ENCODE assay signal across 14 cellular contexts in the genomic region with DNA sequence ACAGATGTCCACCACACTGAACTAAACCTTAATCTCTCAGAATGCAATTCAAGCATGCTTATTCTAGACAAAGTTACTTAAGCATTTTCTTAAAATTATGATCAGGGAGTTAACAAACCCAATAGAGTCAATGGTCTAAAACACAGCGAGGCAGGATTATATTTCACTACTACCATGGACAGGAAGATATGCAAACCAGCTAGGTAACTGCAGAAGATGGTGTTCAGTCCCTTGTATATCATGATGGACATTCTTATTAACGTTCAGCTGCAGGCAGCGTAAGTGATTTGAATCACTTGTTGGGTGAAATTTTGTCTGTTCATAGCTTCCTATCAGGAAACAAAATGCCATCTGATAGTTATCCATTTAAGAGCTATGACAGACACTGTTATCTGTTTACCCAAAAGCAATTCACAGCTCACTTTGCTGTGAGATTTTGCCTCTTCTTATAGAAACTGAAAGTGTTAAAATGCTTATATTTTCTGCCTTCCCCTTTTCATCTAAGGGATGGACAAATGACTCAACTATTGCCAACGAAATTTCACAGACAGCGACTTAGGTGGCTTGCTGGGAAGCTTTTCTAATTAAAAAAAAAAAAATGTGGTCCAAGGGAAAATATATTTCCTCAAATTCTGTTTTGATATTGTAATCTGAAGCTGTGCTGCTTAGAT.
DNase-seq lines count a peak whose midpoint lies in the region; ATAC-seq lines count a peak whose summit lies in the region.
"Had no signal": no experiment of that assay in that cellular context is flagged by ENCODE, and none has a peak within 500 bp of the region (broad histone marks: within the 10 kb centered on the region; RNA-seq: fewer than 3 reads in every experiment).

No MANE protein-coding gene starts in this region.

- intact Hi-C loops in Right ventricle myocardium superior (cut with DNase I) = no loop called here

- no peak overlapping the region for H3K27ac Mint-ChIP-seq in natural killer cell treated with Interleukin-12 subunit alpha and Interleukin-12 subunit beta and Interleukin-15 and Interleukin-18, amount 100 ng/mL, for 72 hours
- H3K27ac Mint-ChIP-seq: progenitor cell of endocrine pancreas, type B pancreatic cell had no signal

- peak; percentile 86 for ATAC-seq in GM19351 (IDR thresholded peaks at IDR 0.05; ENCODE audit: unreplicated experiment)
- ATAC-seq in HG02798 (IDR thresholded peaks at IDR 0.05; ENCODE audit: poor library complexity, unreplicated experiment) = peak; percentile 90
- ATAC-seq in HG03469 (IDR thresholded peaks at IDR 0.05; ENCODE audit: unreplicated experiment) = peak; percentile 83
- no peak for ATAC-seq in natural killer cell treated with Interleukin-12 subunit alpha and Interleukin-12 subunit beta and Interleukin-15 and Interleukin-18, amount 100 ng/mL, for 72 hours
- ATAC-seq in Right ventricle myocardium superior (ENCODE audit: poor library complexity) = no peak
- ATAC-seq: activated CD4-positive, CD25-positive, alpha-beta regulatory T cell treated with anti-CD3 and anti-CD28 coated beads, Interleukin-2, amount 50 U/mL, for 24 hours; lower lobe of right lung had no signal

- no peaks in the 10 kb centered on the region for H3K36me3 Mint-ChIP-seq in natural killer cell treated with Interleukin-12 subunit alpha and Interleukin-12 subunit beta and Interleukin-15 and Interleukin-18, amount 100 ng/mL, for 72 hours
- H3K36me3 Mint-ChIP-seq: type B pancreatic cell had no signal

- H3K4me1 Mint-ChIP-seq in natural killer cell treated with Interleukin-12 subunit alpha and Interleukin-12 subunit beta and Interleukin-15 and Interleukin-18, amount 100 ng/mL, for 72 hours (ENCODE audit: low read depth in 2 of 2) = no peaks in the 10 kb centered on the region

- H3K4me3 Mint-ChIP-seq in natural killer cell treated with Interleukin-12 subunit alpha and Interleukin-12 subunit beta and Interleukin-15 and Interleukin-18, amount 100 ng/mL, for 72 hours = no peak overlapping the region
- H3K4me3 Mint-ChIP-seq: type B pancreatic cell had no signal

- H3K9me3 Mint-ChIP-seq in natural killer cell treated with Interleukin-12 subunit alpha and Interleukin-12 subunit beta and Interleukin-15 and Interleukin-18, amount 100 ng/mL, for 72 hours = no peaks in the 10 kb centered on the region
- H3K9me3 Mint-ChIP-seq: type B pancreatic cell had no signal

- DNase-seq in CD1c-positive myeloid dendritic cell (ENCODE audit: extremely low spot score) = peak; percentile 30
- DNase-seq in natural killer cell treated with Interleukin-12 subunit alpha and Interleukin-12 subunit beta and Interleukin-15 and Interleukin-18, amount 100 ng/mL, for 72 hours (ENCODE audit: low spot score) = no peak
- DNase-seq in Right ventricle myocardium superior = no peak
- no peak for DNase-seq in stimulated activated CD4-positive, alpha-beta T cell treated with anti-CD3 and anti-CD28 coated beads, Interleukin-4, amount 100 ng/mL, for 4 hours
- no peak for DNase-seq in activated CD4-positive, alpha-beta T cell treated with anti-CD3 and anti-CD28 coated beads for 4 hours
- DNase-seq: EL, lower lobe of right lung, NCI-H1092 had no signal

- no peaks in the 10 kb centered on the region for H3K27me3 Mint-ChIP-seq in natural killer cell treated with Interleukin-12 subunit alpha and Interleukin-12 subunit beta and Interleukin-15 and Interleukin-18, amount 100 ng/mL, for 72 hours
- H3K27me3 Mint-ChIP-seq: progenitor cell of endocrine pancreas, type B pancreatic cell had no signal

Comparison
In these comparisons a context has a peak if more than half of its experiments do, and no peak if none do; other contexts are left out.
1. ATAC-seq: peak in GM19351 (single experiment), HG02798 (single experiment) and HG03469 (single experiment); none in natural killer cell treated with Interleukin-12 subunit alpha and Interleukin-12 subunit beta and Interleukin-15 and Interleukin-18, amount 100 ng/mL, for 72 hours (0 of 2) and Right ventricle myocardium superior (single experiment).